ENCODE assay signal across 9 cellular contexts in the genomic region with DNA sequence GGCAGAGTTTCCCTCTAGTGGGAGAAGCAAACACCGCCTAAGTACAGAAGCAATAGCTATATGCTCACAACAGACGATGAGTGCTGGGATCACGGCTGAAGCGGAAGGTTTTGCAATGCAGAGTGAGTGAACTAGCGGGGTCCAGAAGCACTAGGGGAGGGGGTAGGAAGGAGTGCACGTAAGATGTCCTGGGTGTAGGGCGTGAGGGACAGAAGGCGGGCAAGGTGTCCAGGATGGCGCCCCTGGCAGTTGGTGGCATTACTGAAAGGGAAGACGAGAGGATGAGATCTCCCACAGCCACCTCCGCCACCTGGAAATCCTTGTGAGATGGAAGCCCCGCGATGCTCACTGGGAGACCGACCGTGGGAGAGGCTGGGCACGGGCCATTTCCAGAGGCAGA.
DNase-seq lines count a peak whose midpoint lies in the region; ATAC-seq and TF ChIP-seq lines count a peak whose summit lies in the region.
"Had no signal": no experiment of that assay in that cellular context is flagged by ENCODE, and none has a peak within 500 bp of the region (broad histone marks: within the 10 kb centered on the region; RNA-seq: fewer than 3 reads in every experiment).

No MANE protein-coding gene starts in this region.

- H3K27me3 ChIP-seq in Caco-2 (replicated peaks; ENCODE audit: control insufficient read depth, insufficient read depth, low read length) (no peaks in the 10 kb centered on the region), SJSA1 (replicated peaks) (no peaks in the 10 kb centered on the region), rectal smooth muscle tissue (ENCODE audit: control insufficient read depth, insufficient read depth, low read length) (no peaks in the 10 kb centered on the region)
- H3K27me3 ChIP-seq: cardiac muscle cell had no signal

- DNase-seq in Caco-2 = no peak
- no peak for DNase-seq in SJSA1 (ENCODE audit: low read depth in 1 of 2, low spot score in 2 of 2)
- no peak for DNase-seq in effector memory CD8-positive, alpha-beta T cell
- DNase-seq in NCI-H1436 treated with DMSO at 0.1 percent for 48 hours (lab: John Stamatoyannopoulos, UW) = no peak
- no peak for DNase-seq in NCI-H2196 treated with DMSO at 0.1 percent for 48 hours (lab: John Stamatoyannopoulos, UW; ENCODE audit: unreplicated experiment)
- no peak for DNase-seq in activated CD4-positive, CD25-positive, alpha-beta regulatory T cell treated with anti-CD3 and anti-CD28 coated beads, Interleukin-2, amount 50 U/mL, for 72 hours

- H3K9me3 Mint-ChIP-seq in Caco-2 (ENCODE audit: unreplicated experiment) = no peaks in the 10 kb centered on the region
- no peaks in the 10 kb centered on the region for H3K9me3 Mint-ChIP-seq in effector memory CD8-positive, alpha-beta T cell

- no peak for TF ChIP-seq CTCF in Caco-2 (IDR thresholded peaks at IDR 0.05; ENCODE audit: insufficient read depth in 1 of 2, low read depth in 1 of 2, low read length in 1 of 2, severe bottlenecking in 1 of 2, unreplicated experiment in 1 of 2)

- H3K9me3 ChIP-seq in Caco-2 (no peaks in the 10 kb centered on the region), SJSA1 (replicated peaks) (no peaks in the 10 kb centered on the region)

- no peak for ATAC-seq in effector memory CD8-positive, alpha-beta T cell (replicated peaks)
- no peak for ATAC-seq in HG03280 (IDR thresholded peaks at IDR 0.05; ENCODE audit: unreplicated experiment)

- CTCF ChIA-PET in Caco-2 (lab: Charles Lee) = no interaction called here

- peaks cover 7% of the 10 kb centered on the region for H3K36me3 Mint-ChIP-seq in Caco-2 (ENCODE audit: insufficient read depth, unreplicated experiment)
- peaks cover 91% of the 10 kb centered on the region for H3K36me3 Mint-ChIP-seq in effector memory CD8-positive, alpha-beta T cell (ENCODE audit: insufficient read depth)

- H3K4me1 Mint-ChIP-seq in Caco-2 (ENCODE audit: low read depth, unreplicated experiment) = peaks cover 9% of the 10 kb centered on the region
- peaks cover 84 to 99% of the 10 kb centered on the region in 2 donors for H3K4me1 Mint-ChIP-seq in effector memory CD8-positive, alpha-beta T cell (ENCODE audit: low read depth in 2 of 2)

- peak overlapping the region; percentile 42 for H3K27ac Mint-ChIP-seq in Caco-2 (ENCODE audit: unreplicated experiment)
- H3K27ac Mint-ChIP-seq in effector memory CD8-positive, alpha-beta T cell = peak overlapping the region; percentile 97

- H3K4me1 ChIP-seq in Caco-2 (no peaks in the 10 kb centered on the region; the same call in 1 of the 2 replicates), SJSA1 (replicated peaks) (peaks cover 100% of the 10 kb centered on the region), rectal smooth muscle tissue (ENCODE audit: control insufficient read depth, insufficient read depth, low read length) (peaks cover 28% of the 10 kb centered on the region)

- H3K27me3 Mint-ChIP-seq in Caco-2 (ENCODE audit: insufficient read depth, unreplicated experiment) = no peaks in the 10 kb centered on the region
- H3K27me3 Mint-ChIP-seq in effector memory CD8-positive, alpha-beta T cell = no peaks in the 10 kb centered on the region

- no TSS peak for BruUV-seq in Caco-2 (replicated peaks; lab: Mats Ljungman, UMichigan)

- no peak overlapping the region for H3K9ac ChIP-seq in rectal smooth muscle tissue (ENCODE audit: low read length)

- H3K36me3 ChIP-seq in Caco-2 (ENCODE audit: control insufficient read depth, insufficient read depth, low read length) (no peaks in the 10 kb centered on the region), SJSA1 (peaks cover 33% of the 10 kb centered on the region), rectal smooth muscle tissue (ENCODE audit: control insufficient read depth, insufficient read depth, low read length) (no peaks in the 10 kb centered on the region)
- H3K36me3 ChIP-seq: cardiac muscle cell had no signal

- intact Hi-C loops in Caco-2 (cut with micrococcal nuclease; ENCODE audit: unreplicated experiment) = no loop called here

- H3K27ac ChIP-seq in SJSA1 = peak overlapping the region; percentile 74
- peak overlapping the region; percentile 57 for H3K27ac ChIP-seq in rectal smooth muscle tissue (ENCODE audit: low read depth, low read length)
- H3K27ac ChIP-seq: cardiac muscle cell had no signal

- POLR2A ChIA-PET in Caco-2 (lab: Charles Lee) = no interaction called here

- no peak overlapping the region for H3K4me3 ChIP-seq in Caco-2 (ENCODE audit: low read depth, low read length)
- H3K4me3 ChIP-seq in SJSA1 = no peak overlapping the region
- H3K4me3 ChIP-seq in rectal smooth muscle tissue (ENCODE audit: low read length) = peak overlapping the region; percentile 63
- H3K4me3 ChIP-seq: cardiac muscle cell had no signal

- no peak overlapping the region for H3K4me3 Mint-ChIP-seq in Caco-2 (ENCODE audit: unreplicated experiment)
- peak overlapping the region; percentile 96 for H3K4me3 Mint-ChIP-seq in effector memory CD8-positive, alpha-beta T cell
